9 cellular contexts compared by ENCODE assay signal in the genomic region with DNA sequence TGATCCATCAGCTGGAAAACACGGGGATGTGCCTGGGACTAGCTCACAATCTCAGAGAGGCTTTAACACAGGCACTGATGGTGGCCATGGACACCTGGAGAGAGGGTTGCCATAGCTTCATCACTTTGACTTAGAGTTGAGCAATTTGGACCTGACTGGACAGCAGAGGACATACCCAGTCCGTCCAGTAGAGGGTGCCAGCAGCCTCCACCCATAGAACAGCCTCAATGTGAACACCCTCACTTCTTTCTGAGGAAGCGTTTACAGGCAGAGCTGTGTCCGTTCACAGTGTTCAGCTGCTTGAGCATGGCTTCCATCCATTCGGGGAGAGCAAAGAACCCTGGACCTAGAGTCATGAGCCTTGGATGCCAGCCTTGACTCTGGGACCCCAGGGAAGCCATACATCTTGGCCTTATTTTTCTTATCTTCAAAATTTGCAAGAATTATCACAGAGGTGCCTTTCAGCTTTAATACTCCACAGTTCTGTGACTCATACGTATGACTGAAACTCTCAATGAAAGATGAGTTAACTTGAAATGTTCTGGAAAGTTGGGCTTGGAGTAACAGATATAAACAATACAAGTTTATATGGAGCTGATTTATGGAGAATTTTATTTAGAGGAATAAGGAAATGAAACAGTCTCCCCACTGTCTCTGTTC.
DNase-seq lines count a peak whose midpoint lies in the region; ATAC-seq and TF ChIP-seq lines count a peak whose summit lies in the region.
"Had no signal": no experiment of that assay in that cellular context is flagged by ENCODE, and none has a peak within 500 bp of the region (broad histone marks: within the 10 kb centered on the region; RNA-seq: fewer than 3 reads in every experiment).

No MANE protein-coding gene starts in this region.

- no peak overlapping the region for H3K4me3 ChIP-seq in fibroblast of lung (replicated peaks in 1 of 4; ENCODE audit: control extremely low read depth in 1 of 4, insufficient read depth in 1 of 4, low read depth in 3 of 4, low read length in 4 of 4)
- no peak overlapping the region for H3K4me3 ChIP-seq in testis
- H3K4me3 ChIP-seq: skin epidermis had no signal

- no peak overlapping the region for H2AFZ ChIP-seq in fibroblast of lung (ENCODE audit: low read length)

- ATAC-seq in GM18502 (IDR thresholded peaks at IDR 0.05; ENCODE audit: poor library complexity, unreplicated experiment) (peak; percentile 87), HG03025 (IDR thresholded peaks at IDR 0.05; ENCODE audit: low FRiP score, unreplicated experiment) (peak; percentile 80)
- ATAC-seq in natural killer cell treated with Interleukin-12 subunit alpha and Interleukin-12 subunit beta and Interleukin-15 and Interleukin-18, amount 100 ng/mL, for 72 hours = peak; percentile 61 to 73

- H3K4me1 ChIP-seq in fibroblast of lung (ENCODE audit: control insufficient read depth, extremely low read depth, insufficient read depth, low read length) (no peaks in the 10 kb centered on the region), testis (no peaks in the 10 kb centered on the region)

- DNase-seq in AG09319 (ENCODE audit: extremely low read depth, low read depth) = peak; percentile 25
- peak; percentile 45 for DNase-seq in NCI-H460 (ENCODE audit: extremely low read depth, low read depth)
- peak in 2 of 3 experiments; percentile 6 to 9 for DNase-seq in activated CD8-positive, alpha-beta memory T cell treated with anti-CD3 and anti-CD28 coated beads for 48 hours (ENCODE audit: low read depth in 2 of 3, low spot score in 2 of 3)
- DNase-seq in fibroblast of lung (ENCODE audit: low read depth in 2 of 2) = peak; percentile 61 to 73
- no peak for DNase-seq in natural killer cell treated with Interleukin-12 subunit alpha and Interleukin-12 subunit beta and Interleukin-15 and Interleukin-18, amount 100 ng/mL, for 72 hours (ENCODE audit: low spot score)
- DNase-seq in testis = peak; percentile 85

- H3K4me1 Mint-ChIP-seq in natural killer cell treated with Interleukin-12 subunit alpha and Interleukin-12 subunit beta and Interleukin-15 and Interleukin-18, amount 100 ng/mL, for 72 hours (ENCODE audit: low read depth in 2 of 2) = no peaks in the 10 kb centered on the region

- TF ChIP-seq POLR2A in testis (IDR thresholded peaks at IDR 0.05) = no peak

- no peak overlapping the region for H3K4me3 Mint-ChIP-seq in natural killer cell treated with Interleukin-12 subunit alpha and Interleukin-12 subunit beta and Interleukin-15 and Interleukin-18, amount 100 ng/mL, for 72 hours

- no peak overlapping the region for H3K27ac Mint-ChIP-seq in natural killer cell treated with Interleukin-12 subunit alpha and Interleukin-12 subunit beta and Interleukin-15 and Interleukin-18, amount 100 ng/mL, for 72 hours

- TF ChIP-seq CTCF in AG09319 (IDR thresholded peaks at IDR 0.05; ENCODE audit: low read depth, low read length) (peak; percentile 93), fibroblast of lung (conservative IDR thresholded peaks at IDR 0.05 in 1 of 2, IDR thresholded peaks at IDR 0.05 in 1 of 2; ENCODE audit: low read depth in 1 of 2, low read length in 2 of 2) (peak; percentile 90 to 98), testis (IDR thresholded peaks at IDR 0.05) (peak in 2 of 3 experiments; percentile 58 to 60)

- H3K36me3 Mint-ChIP-seq in natural killer cell treated with Interleukin-12 subunit alpha and Interleukin-12 subunit beta and Interleukin-15 and Interleukin-18, amount 100 ng/mL, for 72 hours = no peaks in the 10 kb centered on the region

- H3K27me3 ChIP-seq in fibroblast of lung (ENCODE audit: control insufficient read depth, insufficient read depth, low read length) = no peaks in the 10 kb centered on the region
- H3K27me3 ChIP-seq in testis = no peaks in the 10 kb centered on the region

- no peaks in the 10 kb centered on the region for H3K79me2 ChIP-seq in fibroblast of lung (ENCODE audit: control insufficient read depth, insufficient read depth, low read length)

- H3K36me3 ChIP-seq in fibroblast of lung (ENCODE audit: control insufficient read depth, insufficient read depth, low read length) (no peaks in the 10 kb centered on the region), testis (ENCODE audit: low read depth, missing control alignments) (no peaks in the 10 kb centered on the region)

- intact Hi-C loops in testis (cut with DNase I; ENCODE audit: low total_unique reads) = no loop called here

- H3K27me3 Mint-ChIP-seq in natural killer cell treated with Interleukin-12 subunit alpha and Interleukin-12 subunit beta and Interleukin-15 and Interleukin-18, amount 100 ng/mL, for 72 hours = peaks cover 11 to 12% of the 10 kb centered on the region in 2 donors

- WGBS in testis, 2 donors = 23 to 38% methylated on average over 6 of the region's 6 CpGs

- no peak overlapping the region for H3K4me2 ChIP-seq in fibroblast of lung (ENCODE audit: extremely low read depth, insufficient read depth, low read length)

- H3K9me3 ChIP-seq in fibroblast of lung (ENCODE audit: control insufficient read depth, insufficient read depth, low read depth, low read length) (no peaks in the 10 kb centered on the region), testis (no peaks in the 10 kb centered on the region)

- H3K9me3 Mint-ChIP-seq in natural killer cell treated with Interleukin-12 subunit alpha and Interleukin-12 subunit beta and Interleukin-15 and Interleukin-18, amount 100 ng/mL, for 72 hours = no peaks in the 10 kb centered on the region

- H3K9ac ChIP-seq in fibroblast of lung (ENCODE audit: insufficient read depth, low read length) = no peak overlapping the region

- H3K27ac ChIP-seq in fibroblast of lung (ENCODE audit: insufficient read depth, low read length) (no peak overlapping the region), testis (no peak overlapping the region)
- H3K27ac ChIP-seq: skin epidermis had no signal

- no peaks in the 10 kb centered on the region for H4K20me1 ChIP-seq in fibroblast of lung (ENCODE audit: control insufficient read depth, extremely low read depth, insufficient read depth, low read length)
